Comparison of ENCODE assay signal across 17 cellular contexts in genomic region chr13:54357284-54357933, GRCh38.
"Had no signal": no experiment of that assay in that cellular context is flagged by ENCODE, and none has a peak within 500 bp of the region (broad histone marks: within the 10 kb centered on the region; RNA-seq: fewer than 3 reads in every experiment).

No MANE protein-coding gene starts in this region.

- ATAC-seq: activated CD8-positive, alpha-beta T cell treated with anti-CD3 and anti-CD28 coated beads, Interleukin-2, amount 10 ng/mL, durations not matched to agents 7 days and 5 days; effector memory CD8-positive, alpha-beta T cell; left ventricle myocardium superior had no signal

- H2AFZ ChIP-seq: parathyroid adenoma had no signal

- H3K27me3 ChIP-seq: upper lobe of left lung had no signal

- H3K4me1 Mint-ChIP-seq: central memory CD8-positive, alpha-beta T cell; nephron progenitor cell had no signal

- H3K9me3 ChIP-seq: upper lobe of left lung had no signal

- H3K79me2 ChIP-seq: parathyroid adenoma had no signal

- FAIRE-seq: kidney had no signal

- H3K4me3 Mint-ChIP-seq: activated CD8-positive, alpha-beta T cell treated with anti-CD3 and anti-CD28 coated beads, Interleukin-2, amount 10 ng/mL, durations not matched to agents 7 days and 5 days; activated T-helper 1 cell treated with anti-CD3 and anti-CD28 coated beads, Interleukin-12 subunit alpha, Interleukin-12 subunit beta, Interleukin-2, Interleukin-4 antibody, amounts not matched to agents 30 ng/mL and 10 ng/mL and 1 ng/mL, durations not matched to agents 14 hours and 24 hours and 36 hours; central memory CD8-positive, alpha-beta T cell; dendritic cell treated with granulocyte-macrophage colony-stimulating factor and Interleukin-4, amounts not matched to agents 40 ng/mL and 50 ng/mL, for 4 days; effector memory CD8-positive, alpha-beta T cell; nephron progenitor cell; stimulated activated naive CD8-positive, alpha-beta T cell treated with anti-CD3 and anti-CD28 coated beads, Interleukin-15, Interleukin-2, amounts not matched to agents 100 ng/mL and 50 ng/mL, for 24 hours had no signal

- H3K27me3 Mint-ChIP-seq: central memory CD8-positive, alpha-beta T cell; dendritic cell treated with granulocyte-macrophage colony-stimulating factor and Interleukin-4, amounts not matched to agents 40 ng/mL and 50 ng/mL, for 4 days; effector memory CD8-positive, alpha-beta T cell; stimulated activated naive CD8-positive, alpha-beta T cell treated with anti-CD3 and anti-CD28 coated beads, Interleukin-15, Interleukin-2, amounts not matched to agents 100 ng/mL and 50 ng/mL, for 24 hours had no signal

- H3K9ac ChIP-seq: parathyroid adenoma had no signal

- H3K27ac ChIP-seq: parathyroid adenoma, upper lobe of left lung had no signal

- H3K4me1 ChIP-seq: parathyroid adenoma, upper lobe of left lung had no signal

- DNase-seq: activated CD8-positive, alpha-beta T cell treated with anti-CD3 and anti-CD28 coated beads, Interleukin-2, amount 10 ng/mL, durations not matched to agents 7 days and 5 days; activated naive CD4-positive, alpha-beta T cell; effector memory CD8-positive, alpha-beta T cell; hippocampal formation; kidney; left ventricle myocardium superior; mesenchymal stem cell; nephron progenitor cell; stimulated activated CD4-positive, alpha-beta T cell treated with anti-CD3 and anti-CD28 coated beads, Interleukin-15, amount 100 ng/mL, for 24 hours; stimulated activated CD4-positive, alpha-beta T cell treated with anti-CD3 and anti-CD28 coated beads, Interleukin-4, amount 100 ng/mL, for 24 hours; SW 1271; upper lobe of left lung had no signal

- H3K27ac Mint-ChIP-seq: activated CD8-positive, alpha-beta T cell treated with anti-CD3 and anti-CD28 coated beads, Interleukin-2, amount 10 ng/mL, durations not matched to agents 7 days and 5 days; activated T-helper 1 cell treated with anti-CD3 and anti-CD28 coated beads, Interleukin-12 subunit alpha, Interleukin-12 subunit beta, Interleukin-2, Interleukin-4 antibody, amounts not matched to agents 30 ng/mL and 10 ng/mL and 1 ng/mL, durations not matched to agents 14 hours and 24 hours and 36 hours; dendritic cell treated with granulocyte-macrophage colony-stimulating factor and Interleukin-4, amounts not matched to agents 40 ng/mL and 50 ng/mL, for 4 days; effector memory CD8-positive, alpha-beta T cell; nephron progenitor cell; stimulated activated naive CD8-positive, alpha-beta T cell treated with anti-CD3 and anti-CD28 coated beads, Interleukin-15, Interleukin-2, amounts not matched to agents 100 ng/mL and 50 ng/mL, for 24 hours had no signal

- H3K36me3 ChIP-seq: upper lobe of left lung had no signal

- H3K9me3 Mint-ChIP-seq: dendritic cell treated with granulocyte-macrophage colony-stimulating factor and Interleukin-4, amounts not matched to agents 40 ng/mL and 50 ng/mL, for 4 days; nephron progenitor cell had no signal

- H3K4me3 ChIP-seq: upper lobe of left lung had no signal
